In the genomic region with DNA sequence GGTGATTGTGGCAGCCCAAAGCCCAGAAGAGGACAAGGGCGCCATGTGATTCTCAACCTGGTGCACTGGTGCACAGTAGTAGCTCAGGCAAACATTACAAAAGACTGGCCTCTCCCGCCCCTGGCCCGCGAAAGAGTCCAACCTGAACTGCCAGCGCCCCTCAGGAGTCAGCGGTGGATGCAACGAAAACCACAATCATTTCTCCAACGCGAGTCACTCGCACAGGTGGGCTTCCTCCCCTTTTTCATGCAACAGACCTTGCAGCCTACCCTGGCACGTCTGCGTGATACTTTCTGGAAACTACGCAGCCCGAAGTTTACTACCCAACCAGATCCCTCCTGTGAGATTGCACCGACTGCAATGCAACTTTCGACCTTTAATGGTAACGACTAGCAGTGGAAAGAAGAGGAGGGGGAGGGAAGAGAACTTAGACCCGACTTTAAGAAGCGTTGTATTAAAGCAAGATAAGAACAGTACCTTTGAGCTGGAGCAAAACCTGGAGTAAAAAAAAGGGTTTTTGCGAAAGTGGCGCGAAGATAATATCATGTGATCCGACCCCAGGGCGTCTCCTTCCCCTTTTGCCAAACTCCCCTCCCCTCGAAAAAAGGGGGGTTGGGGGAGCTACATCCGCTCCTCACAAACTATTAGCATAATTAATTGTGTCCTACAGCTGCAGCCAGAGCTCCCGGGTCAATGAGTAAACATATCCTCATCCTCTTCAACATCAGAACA, we compare ENCODE assay signal across 10 cellular contexts.
DNase-seq lines count a peak whose midpoint lies in the region; ATAC-seq, FAIRE-seq and TF ChIP-seq lines count a peak whose summit lies in the region.
"Had no signal": no experiment of that assay in that cellular context is flagged by ENCODE, and none has a peak within 500 bp of the region (broad histone marks: within the 10 kb centered on the region; RNA-seq: fewer than 3 reads in every experiment).

No MANE protein-coding gene starts in this region.

- peak overlapping the region in 1 of 2 donors; percentile 14 for H3K4me3 ChIP-seq in CD4-positive, alpha-beta memory T cell (ENCODE audit: low read length in 2 of 2)

- ATAC-seq in GM18519 (IDR thresholded peaks at IDR 0.05; ENCODE audit: low FRiP score, unreplicated experiment): no peak
- no peak for ATAC-seq in HG02678 (IDR thresholded peaks at IDR 0.05; ENCODE audit: unreplicated experiment)
- no peak for ATAC-seq in HG02885 (IDR thresholded peaks at IDR 0.05; ENCODE audit: poor library complexity, unreplicated experiment)

- no peaks in the 10 kb centered on the region for H3K27me3 ChIP-seq in CD4-positive, alpha-beta memory T cell (ENCODE audit: insufficient read depth, low read length)

- peaks cover 6 to 20% (median 11%) of the 10 kb centered on the region in 4 donors for H3K4me1 Mint-ChIP-seq in CD4-positive, alpha-beta memory T cell
- H3K4me1 Mint-ChIP-seq in IgD-negative memory B cell: peaks cover 4 to 10% (median 6%) of the 10 kb centered on the region in 3 donors
- peaks cover 62% of the 10 kb centered on the region for H3K4me1 Mint-ChIP-seq in nephron progenitor cell

- peaks cover 9% of the 10 kb centered on the region for H3K4me1 ChIP-seq in CD4-positive, alpha-beta memory T cell (ENCODE audit: insufficient read depth, low read length)

- intact Hi-C loops in CD4-positive, alpha-beta memory T cell (cut with micrococcal nuclease): loop anchor here (2.0 kb wide), 1 partner anchor 13 kb away; no protein-coding TSS in a partner anchor

- H3K9me3 Mint-ChIP-seq in CD4-positive, alpha-beta memory T cell: no peaks in the 10 kb centered on the region
- H3K9me3 Mint-ChIP-seq in IgD-negative memory B cell: peaks cover 0 to 2% (median 0%) of the 10 kb centered on the region in 3 donors
- H3K9me3 Mint-ChIP-seq in nephron progenitor cell: peaks cover 4% of the 10 kb centered on the region

- FAIRE-seq in colon (lab: Jason Lieb, UNC): peak; percentile 21

- H3K9me3 ChIP-seq in CD4-positive, alpha-beta memory T cell (ENCODE audit: control insufficient read depth in 1 of 2, low read length in 2 of 2): no peaks in the 10 kb centered on the region

- POLR2A ChIA-PET in CD4-positive, alpha-beta memory T cell (lab: Charles Lee; ENCODE audit: partially characterized antibody): no interaction called here

- DNase-seq in CD4-positive, alpha-beta memory T cell: peak in 1 of 5 donors; percentile 9
- peak; percentile 25 for DNase-seq in nephron progenitor cell
- DNase-seq in NCI-H2081 treated with DMSO at 0.1 percent for 48 hours (lab: John Stamatoyannopoulos, UW): no peak

- peak overlapping the region; percentile 89 to 98 (median 92) for H3K4me3 Mint-ChIP-seq in CD4-positive, alpha-beta memory T cell
- H3K4me3 Mint-ChIP-seq in IgD-negative memory B cell (peak overlapping the region; percentile 89 to 95 (median 92)), nephron progenitor cell (peak overlapping the region; percentile 95)

- H3K27me3 Mint-ChIP-seq in CD4-positive, alpha-beta memory T cell: peaks cover 4 to 6% of the 10 kb centered on the region in 2 donors
- peaks cover 6% of the 10 kb centered on the region for H3K27me3 Mint-ChIP-seq in IgD-negative memory B cell
- peaks cover 5% of the 10 kb centered on the region for H3K27me3 Mint-ChIP-seq in nephron progenitor cell (ENCODE audit: low read depth, poor library complexity)

- no peaks in the 10 kb centered on the region for H3K36me3 ChIP-seq in CD4-positive, alpha-beta memory T cell (ENCODE audit: insufficient read depth, low read length)

- no peak overlapping the region for H3K27ac ChIP-seq in CD4-positive, alpha-beta memory T cell (ENCODE audit: low read depth, low read length)
- H3K27ac ChIP-seq: epithelial cell of prostate, skin epidermis had no signal

- TF ChIP-seq CTCF in nephron progenitor cell (IDR thresholded peaks at IDR 0.05): no peak

- CTCF ChIA-PET in CD4-positive, alpha-beta memory T cell (lab: Charles Lee; ENCODE audit: partially characterized antibody): no interaction called here

- H3K27ac Mint-ChIP-seq in CD4-positive, alpha-beta memory T cell: peak overlapping the region in 2 of 7 donors; percentile 17 to 70
- H3K27ac Mint-ChIP-seq in IgD-negative memory B cell (peak overlapping the region in 1 of 3 donors; percentile 63), nephron progenitor cell (peak overlapping the region; percentile 98)

- H3K36me3 Mint-ChIP-seq in CD4-positive, alpha-beta memory T cell: peaks cover 0 to 3% of the 10 kb centered on the region in 2 donors
- H3K36me3 Mint-ChIP-seq in IgD-negative memory B cell: no peaks in the 10 kb centered on the region
- H3K36me3 Mint-ChIP-seq in nephron progenitor cell (ENCODE audit: low read depth): peaks cover 27% of the 10 kb centered on the region
